In the genomic region with DNA sequence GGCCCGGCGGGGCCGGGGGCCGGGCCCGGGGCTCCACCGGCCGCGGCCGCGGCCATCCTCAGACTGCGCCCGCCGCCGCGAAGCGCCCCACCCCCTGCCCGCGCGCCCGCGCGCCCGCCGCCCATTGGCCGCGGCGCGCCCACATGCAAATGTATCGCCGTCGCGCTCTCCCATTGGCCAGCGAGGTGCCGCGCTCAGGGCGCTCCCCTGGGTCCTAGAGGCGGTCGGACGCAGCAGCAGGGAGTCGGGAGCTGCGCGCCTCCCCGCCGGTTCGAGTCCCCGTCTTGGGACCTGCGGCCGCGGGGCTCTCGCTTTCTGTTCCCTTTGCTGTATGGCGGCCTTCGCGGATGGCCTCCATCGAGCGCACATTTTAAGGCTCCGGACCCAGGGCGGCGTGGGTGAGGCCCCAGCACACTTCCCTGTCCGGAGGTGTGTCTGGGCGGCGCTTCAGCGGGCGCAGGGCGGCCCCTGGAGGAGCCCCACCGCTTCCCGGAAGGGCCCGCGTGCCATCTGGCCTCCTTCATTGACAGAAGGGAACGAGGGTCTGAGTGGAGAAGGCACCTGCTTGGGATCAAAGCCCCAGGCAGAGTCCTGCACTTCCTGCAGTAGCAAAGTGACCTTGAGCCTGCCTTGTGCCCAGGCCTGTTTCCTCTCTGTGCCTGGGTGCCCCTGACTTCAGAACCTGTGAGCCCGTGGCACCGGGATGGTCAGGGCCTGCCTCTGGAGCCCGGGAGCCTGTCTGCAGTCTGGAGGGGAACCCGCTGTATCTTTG, we compare ENCODE assay signal across 8 cellular contexts. TPM values are rescaled to one million over a fixed set of nuclear protein-coding genes. Genes with fewer than 3 reads are reported as not detected.
DNase-seq lines count a peak whose midpoint lies in the region; TF ChIP-seq lines count a peak whose summit lies in the region.

A gene with protein sequence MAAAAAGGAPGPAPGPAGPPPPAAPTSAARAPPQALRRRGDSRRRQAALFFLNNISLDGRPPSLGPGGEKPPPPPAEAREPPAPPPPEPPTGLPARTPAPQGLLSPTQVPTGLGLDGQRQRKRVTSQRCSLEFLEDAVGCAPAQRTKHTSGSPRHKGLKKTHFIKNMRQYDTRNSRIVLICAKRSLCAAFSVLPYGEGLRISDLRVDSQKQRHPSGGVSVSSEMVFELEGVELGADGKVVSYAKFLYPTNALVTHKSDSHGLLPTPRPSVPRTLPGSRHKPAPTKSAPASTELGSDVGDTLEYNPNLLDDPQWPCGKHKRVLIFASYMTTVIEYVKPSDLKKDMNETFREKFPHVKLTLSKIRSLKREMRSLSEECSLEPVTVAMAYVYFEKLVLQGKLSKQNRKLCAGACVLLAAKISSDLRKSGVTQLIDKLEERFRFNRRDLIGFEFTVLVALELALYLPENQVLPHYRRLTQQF (minus strand): TSS at position 65 of the 772 bp plus-strand sequence. CDS start 9 bp downstream, at position 56.

- DNase-seq in HFF-Myc (ENCODE audit: extremely low read depth, low read depth) (peak; percentile 65), MV-4-11 (lab: John Stamatoyannopoulos, UW) (peak; percentile 89), SK-N-DZ (ENCODE audit: low spot score) (peak; percentile 96), germinal center (ENCODE audit: low spot score) (peak; percentile 96), nucleus accumbens (lab: John Stamatoyannopoulos, UW) (peak in 55 of 56 donors; percentile 52 to 96 (median 85)), superior temporal gyrus (ENCODE audit: extremely low spot score) (peak; percentile 92)
- peak; percentile 94 for DNase-seq in activated naive CD4-positive, alpha-beta T cell treated with anti-CD3 and anti-CD28 coated beads for 36 hours

- H3K36me3 Mint-ChIP-seq in activated naive CD4-positive, alpha-beta T cell treated with anti-CD3 and anti-CD28 coated beads for 36 hours (ENCODE audit: low read depth), result no peaks in the 10 kb centered on the region

- intact Hi-C loops in activated naive CD4-positive, alpha-beta T cell treated with anti-CD3 and anti-CD28 coated beads for 36 hours (cut with micrococcal nuclease), result loop anchor here (1.0 to 5.0 kb wide), 5 partner anchors 95 to 400 kb away; a partner anchor contains a TSS

- H3K9me3 Mint-ChIP-seq in activated naive CD4-positive, alpha-beta T cell treated with anti-CD3 and anti-CD28 coated beads for 36 hours, result no peaks in the 10 kb centered on the region

- CTCF ChIA-PET in activated naive CD4-positive, alpha-beta T cell treated with anti-CD3 and anti-CD28 coated beads for 36 hours (lab: Charles Lee), result no interaction called here

- peak within 1 kb of the TSS; percentile 76 for H3K4me3 ChIP-seq in GM08714 (ENCODE audit: low read length)
- peak within 1 kb of the TSS; percentile 61 for H3K4me3 ChIP-seq in HFF-Myc (replicated peaks; ENCODE audit: low read depth, low read length)

- no peaks in the 10 kb centered on the region for H3K27me3 Mint-ChIP-seq in activated naive CD4-positive, alpha-beta T cell treated with anti-CD3 and anti-CD28 coated beads for 36 hours (ENCODE audit: low read depth)

- peak within 1 kb of the TSS; percentile 78 for H3K4me3 Mint-ChIP-seq in activated naive CD4-positive, alpha-beta T cell treated with anti-CD3 and anti-CD28 coated beads for 36 hours

- H3K4me1 Mint-ChIP-seq in activated naive CD4-positive, alpha-beta T cell treated with anti-CD3 and anti-CD28 coated beads for 36 hours (ENCODE audit: low read depth), result peaks cover 31% of the 10 kb centered on the region

- no peak for TF ChIP-seq CTCF in HFF-Myc (IDR thresholded peaks at IDR 0.05; ENCODE audit: low read depth, low read length, missing control alignments)

- H3K27ac Mint-ChIP-seq in activated naive CD4-positive, alpha-beta T cell treated with anti-CD3 and anti-CD28 coated beads for 36 hours, result peak within 1 kb of the TSS; percentile 80

RNA-seq across cellular contexts. Expression of the gene that starts here (rescaled TPM):
- 7.8 and 8.4 TPM in 2 replicates for polyA plus RNA-seq in SK-N-DZ (2014; cell fraction: cytosol; rRNA removed)
- 4.6 and 8.4 TPM in 2 replicates for polyA plus RNA-seq in SK-N-DZ (2014; cell fraction: nucleus; rRNA removed)
- total RNA-seq in activated naive CD4-positive, alpha-beta T cell treated with anti-CD3 and anti-CD28 coated beads for 36 hours, result 1 to 10 TPM; 3.6 to 5.1 TPM

Comparison
In these comparisons a context has a peak if more than half of its experiments do, and no peak if none do; other contexts are left out.
1. Peak in every context shown above with its lines: DNase-seq and H3K4me3 ChIP-seq.